8 cellular contexts compared by ENCODE assay signal in genomic region chr22:33921576-33922181, GRCh38. TPM values are rescaled to one million over a fixed set of nuclear protein-coding genes. Genes with fewer than 3 reads are reported as not detected.
DNase-seq lines count a peak whose midpoint lies in the region; ATAC-seq, FAIRE-seq and TF ChIP-seq lines count a peak whose summit lies in the region.

No MANE protein-coding gene starts in this region.

- peaks cover 8% of the 10 kb centered on the region for H3K27me3 ChIP-seq in H7 (ENCODE audit: control insufficient read depth, insufficient read depth, low read length)
- H3K27me3 ChIP-seq in colonic mucosa: peaks cover 6% of the 10 kb centered on the region

- H3K4me3 ChIP-seq in A549: peak overlapping the region; percentile 55
- peak overlapping the region; percentile 74 for H3K4me3 ChIP-seq in H7 (ENCODE audit: insufficient read depth, low read depth, low read length)
- H3K4me3 ChIP-seq in colonic mucosa: peak overlapping the region; percentile 56

- no peak for FAIRE-seq in A549 (lab: Jason Lieb, UNC)

- H3K36me3 ChIP-seq in H7 (replicated peaks; ENCODE audit: control insufficient read depth, insufficient read depth, low read length) (no peaks in the 10 kb centered on the region), colonic mucosa (no peaks in the 10 kb centered on the region)

- peak; percentile 27 to 64; a peak in 4 of 6 replicates for ATAC-seq in A549
- no peak for ATAC-seq in GM18505 (IDR thresholded peaks at IDR 0.05; ENCODE audit: unreplicated experiment)

- H3K9me3 ChIP-seq in A549: no peaks in the 10 kb centered on the region
- no peaks in the 10 kb centered on the region for H3K9me3 ChIP-seq in colonic mucosa

- peak overlapping the region; percentile 70 to 76 for H3K9ac ChIP-seq in colonic mucosa (ENCODE audit: low read depth in 2 of 2, low read length in 2 of 2)

- CTCF ChIA-PET in A549 (lab: Yijun Ruan, JAX): interaction anchor here (1.0 to 4.3 kb wide), 7 partner anchors 10 to 1310 kb away, joined by 3 to 18 read pairs (median 4); no protein-coding TSS in a partner anchor

- no peak for TF ChIP-seq RAD21 in A549 (conservative IDR thresholded peaks at IDR 0.05 in 1 of 2, IDR thresholded peaks at IDR 0.05 in 1 of 2)

- no peak for TF ChIP-seq EP300 in A549 (IDR thresholded peaks at IDR 0.05)

- peak; percentile 8 to 17 for DNase-seq in A549 (ENCODE audit: low read depth in 1 of 2, low spot score in 1 of 2)
- DNase-seq in H7: peak; percentile 93
- peak; percentile 85 for DNase-seq in SK-N-DZ (ENCODE audit: low spot score)
- peak; percentile 72 for DNase-seq in colonic mucosa
- peak; percentile 58 for DNase-seq in kidney tubule cell (ENCODE audit: low spot score)
- peak; percentile 48 for DNase-seq in stimulated activated CD4-positive, alpha-beta T cell treated with anti-CD3 and anti-CD28 coated beads, Interleukin-15, amount 100 ng/mL, for 24 hours
- no peak for DNase-seq in GDM1 (lab: John Stamatoyannopoulos, UW)

- no peak for TF ChIP-seq CTCF in A549 (IDR thresholded peaks at IDR 0.05)
- TF ChIP-seq CTCF in colonic mucosa (IDR thresholded peaks at IDR 0.05): no peak

- H3K4me2 ChIP-seq in A549: peak overlapping the region; percentile 99

- POLR2A ChIA-PET in A549 (lab: Yijun Ruan, JAX): interaction anchor here (0.6 kb wide), 1 partner anchor 403 kb away, joined by 3 read pairs; no protein-coding TSS in a partner anchor

- no peak for TF ChIP-seq POLR2A in A549 (IDR thresholded peaks at IDR 0.05; ENCODE audit: low read length)
- no peak for TF ChIP-seq POLR2A in GM18505 (IDR thresholded peaks at IDR 0.05; ENCODE audit: borderline replicate concordance, extremely low read depth, insufficient read depth, insufficient read length)

- under 1% methylated on average over 37 of the region's 37 CpGs for WGBS in A549 (ENCODE audit: missing lambda C conversion rate)

- H3K27ac ChIP-seq in A549 (peak overlapping the region; percentile 50 to 89; a peak in 5 of 6 replicates), colonic mucosa (peak overlapping the region; percentile 68)

- H3K4me1 ChIP-seq in A549 (peaks cover 9% of the 10 kb centered on the region; the same call in 2 of the 3 replicates), colonic mucosa (no peaks in the 10 kb centered on the region)

- intact Hi-C loops in colonic mucosa (cut with DNase I): loop anchor here (5.0 to 10.0 kb wide), 4 partner anchors 267 to 1233 kb away; no protein-coding TSS in a partner anchor

TF ChIP-seq in A549, 52 proteins besides CTCF, POLR2A, EP300 and RAD21:
- no peak for TF ChIP-seq RNF2 (IDR thresholded peaks at IDR 0.05; ENCODE audit: borderline replicate concordance, low read depth)

RNA-seq across cellular contexts. Expression of gene LARGE1, which starts 1.4 kb away (rescaled TPM):
- polyA plus RNA-seq in A549 (2011; rRNA removed): 5.8 and 8.6 TPM in 2 replicates
- 3.0 and 3.6 TPM in 2 replicates for polyA plus RNA-seq in A549 (2012; cell fraction: cytosol; rRNA removed)
- 3.7 and 4.7 TPM in 2 replicates for polyA plus RNA-seq in A549 (2012; cell fraction: nucleus; rRNA removed)
- 2.3 to 2.7 TPM (median 2.6 TPM) in 3 replicates for polyA plus RNA-seq in A549 (2017; fragmentation: RNase III; extraction: RNeasy Plus Mini Kit Qiagen cat#74134 plus additional on column Dnase treatment)
- polyA minus RNA-seq in A549 (2011; rRNA and poly(A)+ RNA removed): 16.2 and 19.1 TPM in 2 replicates
- 30.7 and 35.4 TPM in 2 replicates for total RNA-seq in H7 (2014; rRNA removed; shearing (Covaris generic))
- 13.9 and 14.6 TPM in 2 replicates for polyA plus RNA-seq in SK-N-DZ (2014; cell fraction: cytosol; rRNA removed)
- 9.5 and 10.4 TPM in 2 replicates for polyA plus RNA-seq in SK-N-DZ (2014; cell fraction: nucleus; rRNA removed)
- total RNA-seq in colonic mucosa: 10 to 100 TPM; 45.2 to 46.5 TPM
